ENCODE assay signal across 22 cellular contexts in genomic region chr10:48568546-48568945, GRCh38. TPM values are rescaled to one million over a fixed set of nuclear protein-coding genes. Genes with fewer than 3 reads are reported as not detected.
DNase-seq lines count a peak whose midpoint lies in the region; TF ChIP-seq lines count a peak whose summit lies in the region.
"Had no signal": no experiment of that assay in that cellular context is flagged by ENCODE, and none has a peak within 500 bp of the region (broad histone marks: within the 10 kb centered on the region; RNA-seq: fewer than 3 reads in every experiment).

No MANE protein-coding gene starts in this region.

- H3K23me2 ChIP-seq in H9 (ENCODE audit: insufficient read length, low read depth, low read length, poor library complexity, severe bottlenecking) = no peaks in the 10 kb centered on the region

- no peak overlapping the region for H2BK12ac ChIP-seq in H9 (ENCODE audit: insufficient read length, low read depth, low read length)

- H3K4me3 ChIP-seq in coronary artery (no peak overlapping the region), testis (no peak overlapping the region), MG63 (no peak overlapping the region)
- H3K4me3 ChIP-seq: A549; BLaER1 treated with 17β-estradiol and CSF1 and Interleukin-3, amounts not matched to agents 10 nM and 100 nM; GM12878; GM23248 had no signal

- H3K9me3 Mint-ChIP-seq in H9 = no peaks in the 10 kb centered on the region
- H3K9me3 Mint-ChIP-seq: CD14-positive monocyte; CD4-positive, alpha-beta T cell had no signal

- H3K23ac ChIP-seq in H9 (ENCODE audit: insufficient read length, low read depth, low read length) = no peak overlapping the region

- no peak overlapping the region for H2BK15ac ChIP-seq in H9 (ENCODE audit: low read depth, low read length)

- no peak overlapping the region for H3K56ac ChIP-seq in H9 (ENCODE audit: insufficient read length, low read depth, low read length)

- H3K27me3 ChIP-seq in H9 (ENCODE audit: insufficient read depth, low read length) = no peaks in the 10 kb centered on the region
- no peaks in the 10 kb centered on the region for H3K27me3 ChIP-seq in testis
- no peaks in the 10 kb centered on the region for H3K27me3 ChIP-seq in MG63
- H3K27me3 ChIP-seq: BE2C; BLaER1 treated with 17β-estradiol and CSF1 and Interleukin-3, amounts not matched to agents 10 nM and 100 nM had no signal

- no peaks in the 10 kb centered on the region for H3K4me1 Mint-ChIP-seq in H9
- H3K4me1 Mint-ChIP-seq: CD8-positive, alpha-beta memory T cell had no signal

- H3K4me2 ChIP-seq in H9 (ENCODE audit: insufficient read depth, insufficient read length, low read length) = no peak overlapping the region
- H3K4me2 ChIP-seq: A549; BLaER1 treated with 17β-estradiol and CSF1 and Interleukin-3, amounts not matched to agents 10 nM and 100 nM had no signal

- no peak overlapping the region for H2BK20ac ChIP-seq in H9 (ENCODE audit: low read depth, low read length, poor library complexity, severe bottlenecking)

- peak overlapping the region; percentile 34 for H3K18ac ChIP-seq in H9 (ENCODE audit: insufficient read length, low read depth, low read length)

- peaks cover 8% of the 10 kb centered on the region; the same call in 1 of the 2 replicates for H3K27me3 Mint-ChIP-seq in H9 (ENCODE audit: low read depth)
- H3K27me3 Mint-ChIP-seq: CD4-positive, alpha-beta T cell had no signal

- H2AK5ac ChIP-seq in H9 (ENCODE audit: insufficient read length, low read length) = no peak overlapping the region

- H2BK120ac ChIP-seq in H9 (ENCODE audit: low read depth, low read length, poor library complexity, severe bottlenecking) = no peak overlapping the region

- H4K8ac ChIP-seq in H9 (replicated peaks; ENCODE audit: insufficient read length, low read depth, low read length) = no peak overlapping the region

- H3K79me2 ChIP-seq in H9 (ENCODE audit: insufficient read depth, low read length) = no peaks in the 10 kb centered on the region

- no peak overlapping the region for H3K27ac ChIP-seq in H9 (ENCODE audit: insufficient read length, low read depth, low read length)
- no peak overlapping the region for H3K27ac ChIP-seq in coronary artery
- H3K27ac ChIP-seq in testis = no peak overlapping the region
- H3K27ac ChIP-seq: A549; BLaER1 treated with 17β-estradiol and CSF1 and Interleukin-3, amounts not matched to agents 10 nM and 100 nM; GM23248 had no signal

- no peak overlapping the region for H3T11ph ChIP-seq in H9 (ENCODE audit: low read length)

- H3K9me3 ChIP-seq in H9 (ENCODE audit: control insufficient read depth, low read depth, low read length) (no peaks in the 10 kb centered on the region), testis (no peaks in the 10 kb centered on the region), MG63 (no peaks in the 10 kb centered on the region)
- H3K9me3 ChIP-seq: A549; BE2C; BLaER1 treated with 17β-estradiol and CSF1 and Interleukin-3, amounts not matched to agents 10 nM and 100 nM had no signal

- WGBS in H9 (ENCODE audit: extremely low coverage, insufficient read length, low lambda C conversion rate) = no CpG with 5 or more reads among the region's 8 CpGs
- WGBS in testis, 2 donors = 89 to 98% methylated on average over 7 to 8 of the region's 8 CpGs

- H3K36me3 ChIP-seq in testis (ENCODE audit: low read depth, missing control alignments) (no peaks in the 10 kb centered on the region), MG63 (0 out of 2 replicates have a peak, but pooled peaks cover 6% of the 10 kb centered on the region)
- H3K36me3 ChIP-seq: BE2C; BLaER1 treated with 17β-estradiol and CSF1 and Interleukin-3, amounts not matched to agents 10 nM and 100 nM had no signal

- H3K27ac Mint-ChIP-seq in H9 = no peak overlapping the region; a peak in 1 of 7 replicates
- H3K27ac Mint-ChIP-seq: CD14-positive monocyte; CD4-positive, alpha-beta T cell; CD8-positive, alpha-beta memory T cell had no signal

- DNase-seq in H9 (peak; percentile 8), coronary artery (ENCODE audit: low spot score) (peak; percentile 66), testis (peak; percentile 1), NCI-H345 treated with DMSO at 0.1 percent for 48 hours (lab: John Stamatoyannopoulos, UW; ENCODE audit: unreplicated experiment) (no peak), MG63 (no peak), NCI-H1048 (lab: John Stamatoyannopoulos, UW) (no peak)
- DNase-seq: 8988T; ACHN; AML-193; BE2C; CD4-positive, alpha-beta T cell; CD8-positive, alpha-beta memory T cell; DMS 273 treated with DMSO at 0.1 percent for 48 hours; DMS79; EL; GDM1; GM23248; H7 had no signal

- no peaks in the 10 kb centered on the region for H4K20me1 ChIP-seq in H9 (ENCODE audit: control insufficient read depth, insufficient read depth, insufficient read length)
- H4K20me1 ChIP-seq: BLaER1 treated with 17β-estradiol and CSF1 and Interleukin-3, amounts not matched to agents 10 nM and 100 nM had no signal

- H3K9ac ChIP-seq in H9 (ENCODE audit: extremely low read depth, insufficient read length, low read length) = no peak overlapping the region
- H3K9ac ChIP-seq: BLaER1 treated with 17β-estradiol and CSF1 and Interleukin-3, amounts not matched to agents 10 nM and 100 nM; GM23248 had no signal

- no peak overlapping the region for H2AFZ ChIP-seq in H9 (ENCODE audit: low read length)
- H2AFZ ChIP-seq: GM23248 had no signal

- no peak overlapping the region; the same call in 1 of the 2 replicates for H3K14ac ChIP-seq in H9 (ENCODE audit: insufficient read depth, low read length)

- TF ChIP-seq POLR2A in testis (IDR thresholded peaks at IDR 0.05) = no peak

- H3K4me1 ChIP-seq in H9 (ENCODE audit: insufficient read depth, low read length) = no peaks in the 10 kb centered on the region
- H3K4me1 ChIP-seq in testis = no peaks in the 10 kb centered on the region
- H3K4me1 ChIP-seq: A549, BE2C had no signal

- H3K79me1 ChIP-seq in H9 (ENCODE audit: insufficient read depth, low read depth, low read length, poor library complexity, severe bottlenecking) = no peaks in the 10 kb centered on the region

- no peak overlapping the region for H3K4me3 Mint-ChIP-seq in H9
- H3K4me3 Mint-ChIP-seq: CD14-positive monocyte; CD4-positive, alpha-beta T cell; CD8-positive, alpha-beta memory T cell had no signal

- TF ChIP-seq CTCF in H9 (conservative IDR thresholded peaks at IDR 0.05) (no peak), coronary artery (IDR thresholded peaks at IDR 0.05) (no peak), testis (IDR thresholded peaks at IDR 0.05) (no peak)

- H3K4ac ChIP-seq in H9 (ENCODE audit: low read depth, low read length) = no peak overlapping the region

- H4K91ac ChIP-seq in H9 (ENCODE audit: insufficient read length, low read depth, low read length) = no peak overlapping the region

- no peak overlapping the region for H2BK5ac ChIP-seq in H9 (ENCODE audit: insufficient read length, low read length)

- no peaks in the 10 kb centered on the region; a peak in 2 of 7 replicates for H3K36me3 Mint-ChIP-seq in H9 (ENCODE audit: insufficient read depth in 1 of 3, low read depth in 3 of 3)
- H3K36me3 Mint-ChIP-seq: CD8-positive, alpha-beta memory T cell had no signal

- intact Hi-C loops in testis (cut with DNase I; ENCODE audit: low total_unique reads) = no loop called here

- H4K5ac ChIP-seq in H9 (ENCODE audit: insufficient read length, low read depth, low read length) = no peak overlapping the region

RNA-seq across cellular contexts. Expression of gene ARHGAP22, which starts 36.3 kb away (rescaled TPM):
- total RNA-seq in H9 (2021) (6.9 and 7.4 TPM in 2 replicates), testis (10 to 100 TPM in 1 of 2 donors, 1 to 10 TPM in 1; 6.2 to 11.9 TPM)
- polyA plus RNA-seq in testis (ENCODE audit: insufficient read depth, low read depth, low replicate concordance) = 8.8 TPM
- 20.7 and 23.2 TPM in 2 replicates for total RNA-seq in MG63 (2014; rRNA removed; shearing (Covaris generic); ENCODE audit: low replicate concordance)
- total RNA-seq: CD4-positive, alpha-beta T cell; CD8-positive, alpha-beta memory T cell had no signal
- polyA plus RNA-seq: CD8-positive, alpha-beta memory T cell had no signal

Comparison
In these comparisons a context has a peak if more than half of its experiments do, and no peak if none do; other contexts are left out.
1. DNase-seq: peak in H9 (single experiment), coronary artery (single experiment) and testis (single experiment); none in NCI-H345 treated with DMSO at 0.1 percent for 48 hours (single experiment), MG63 (single experiment) and NCI-H1048 (single experiment).